ENCODE assay signal across 8 cellular contexts in genomic region chr1:160261878-160262794, GRCh38. TPM values are rescaled to one million over a fixed set of nuclear protein-coding genes. Genes with fewer than 3 reads are reported as not detected.
DNase-seq lines count a peak whose midpoint lies in the region; ATAC-seq, FAIRE-seq and TF ChIP-seq lines count a peak whose summit lies in the region.

TSS of gene DCAF8 (minus strand) at chr1:160262549. CDS start at chr1:160244008, 18,541 bp downstream.

- H2AFZ ChIP-seq in Loucy (ENCODE audit: low read length), result peak within 1 kb of the TSS; percentile 95

- H3K4me3 ChIP-seq in Loucy (ENCODE audit: low read length, poor library complexity, severe bottlenecking), result peak within 1 kb of the TSS; percentile 87

- peak within 1 kb of the TSS; percentile 88 for H3K4me2 ChIP-seq in Loucy (ENCODE audit: low read depth, low read length, poor library complexity, severe bottlenecking)

- H3K9me3 Mint-ChIP-seq in natural killer cell treated with Interleukin-12 subunit alpha and Interleukin-12 subunit beta and Interleukin-15 and Interleukin-18, amount 100 ng/mL, for 72 hours, result no peaks in the 10 kb centered on the region

- H3K27me3 ChIP-seq in Loucy (ENCODE audit: insufficient read depth, low read length, poor library complexity, severe bottlenecking), result no peaks in the 10 kb centered on the region

- peak within 1 kb of the TSS; percentile 96 for H3K4me3 Mint-ChIP-seq in natural killer cell treated with Interleukin-12 subunit alpha and Interleukin-12 subunit beta and Interleukin-15 and Interleukin-18, amount 100 ng/mL, for 72 hours

- peak; percentile 90 for FAIRE-seq in H54 (lab: Jason Lieb, UNC)

- peak within 1 kb of the TSS; percentile 96 to 100 for H3K27ac Mint-ChIP-seq in natural killer cell treated with Interleukin-12 subunit alpha and Interleukin-12 subunit beta and Interleukin-15 and Interleukin-18, amount 100 ng/mL, for 72 hours

- peaks cover 50% of the 10 kb centered on the region for H3K79me2 ChIP-seq in Loucy (ENCODE audit: insufficient read depth, low read length)

- H4K20me1 ChIP-seq in Loucy (ENCODE audit: insufficient read depth, low read length, poor library complexity, severe bottlenecking), result peaks cover 31% of the 10 kb centered on the region

- peak; percentile 94 to 97 for ATAC-seq in natural killer cell treated with Interleukin-12 subunit alpha and Interleukin-12 subunit beta and Interleukin-15 and Interleukin-18, amount 100 ng/mL, for 72 hours
- peak; percentile 90 for ATAC-seq in stimulated activated naive CD8-positive, alpha-beta T cell treated with anti-CD3 and anti-CD28 coated beads, Interleukin-15, Interleukin-2, amounts not matched to agents 100 U/mL and 50 U/mL, for 24 hours

- H3K4me1 Mint-ChIP-seq in natural killer cell treated with Interleukin-12 subunit alpha and Interleukin-12 subunit beta and Interleukin-15 and Interleukin-18, amount 100 ng/mL, for 72 hours (ENCODE audit: low read depth in 2 of 2), result peaks cover 37 to 42% of the 10 kb centered on the region in 2 donors

- H3K36me3 Mint-ChIP-seq in natural killer cell treated with Interleukin-12 subunit alpha and Interleukin-12 subunit beta and Interleukin-15 and Interleukin-18, amount 100 ng/mL, for 72 hours, result peaks cover 4% of the 10 kb centered on the region

- H3K9ac ChIP-seq in Loucy (ENCODE audit: low read depth, low read length, poor library complexity, severe bottlenecking), result peak within 1 kb of the TSS; percentile 98

- H3F3A ChIP-seq in Loucy (ENCODE audit: low read depth), result no peaks in the 10 kb centered on the region

- peaks cover 44% of the 10 kb centered on the region for H3K4me1 ChIP-seq in Loucy (ENCODE audit: insufficient read depth, low read length, poor library complexity, severe bottlenecking)

- H3K36me3 ChIP-seq in Loucy (ENCODE audit: insufficient read depth, low read length), result no peaks in the 10 kb centered on the region

- TF ChIP-seq POLR2A in H54 (IDR thresholded peaks at IDR 0.05; ENCODE audit: low read depth, low read length) (peak; percentile 99), Raji (IDR thresholded peaks at IDR 0.05; ENCODE audit: insufficient read depth, low read depth, low read length) (peak; percentile 97)

- no peaks in the 10 kb centered on the region for H3K9me2 ChIP-seq in Loucy (replicated peaks; ENCODE audit: low read depth, low read length)

- no peak for TF ChIP-seq CTCF in Loucy (conservative IDR thresholded peaks at IDR 0.05; ENCODE audit: low read length)

- no peaks in the 10 kb centered on the region for H3K9me3 ChIP-seq in Loucy (ENCODE audit: insufficient read depth, low read depth, low read length)

- DNase-seq in EL (peak; percentile 97), H54 (ENCODE audit: insufficient read length, low spot score) (peak; percentile 95), fibroblast of peridontal ligament (ENCODE audit: extremely low read depth) (peak; percentile 96)
- DNase-seq in activated T-helper 9 cell treated with anti-CD3 and anti-CD28 coated beads, Interleukin-2, amount 50 U/mL, for 16 hours (ENCODE audit: low read depth), result peak; percentile 97
- peak; percentile 98 for DNase-seq in natural killer cell treated with Interleukin-12 subunit alpha and Interleukin-12 subunit beta and Interleukin-15 and Interleukin-18, amount 100 ng/mL, for 72 hours (ENCODE audit: low spot score)
- peak; percentile 99 for DNase-seq in stimulated activated naive CD8-positive, alpha-beta T cell treated with anti-CD3 and anti-CD28 coated beads, Interleukin-15, Interleukin-2, amounts not matched to agents 100 U/mL and 50 U/mL, for 24 hours

- H3K27me3 Mint-ChIP-seq in natural killer cell treated with Interleukin-12 subunit alpha and Interleukin-12 subunit beta and Interleukin-15 and Interleukin-18, amount 100 ng/mL, for 72 hours, result no peaks in the 10 kb centered on the region

RNA-seq across cellular contexts. Expression of gene DCAF8, which starts in this region (rescaled TPM):
- 100 to 1,000 TPM in 1 of 2 donors, 10 to 100 TPM in 1; 86.3 to 115 TPM for total RNA-seq in natural killer cell treated with Interleukin-12 subunit alpha and Interleukin-12 subunit beta and Interleukin-15 and Interleukin-18, amount 100 ng/mL, for 72 hours

Comparison
In these comparisons a context has a peak if more than half of its experiments do, and no peak if none do; other contexts are left out.
1. Peak in every context shown above with its lines: DNase-seq, ATAC-seq and H3K4me3 ChIP-seq.